In the genomic region with DNA sequence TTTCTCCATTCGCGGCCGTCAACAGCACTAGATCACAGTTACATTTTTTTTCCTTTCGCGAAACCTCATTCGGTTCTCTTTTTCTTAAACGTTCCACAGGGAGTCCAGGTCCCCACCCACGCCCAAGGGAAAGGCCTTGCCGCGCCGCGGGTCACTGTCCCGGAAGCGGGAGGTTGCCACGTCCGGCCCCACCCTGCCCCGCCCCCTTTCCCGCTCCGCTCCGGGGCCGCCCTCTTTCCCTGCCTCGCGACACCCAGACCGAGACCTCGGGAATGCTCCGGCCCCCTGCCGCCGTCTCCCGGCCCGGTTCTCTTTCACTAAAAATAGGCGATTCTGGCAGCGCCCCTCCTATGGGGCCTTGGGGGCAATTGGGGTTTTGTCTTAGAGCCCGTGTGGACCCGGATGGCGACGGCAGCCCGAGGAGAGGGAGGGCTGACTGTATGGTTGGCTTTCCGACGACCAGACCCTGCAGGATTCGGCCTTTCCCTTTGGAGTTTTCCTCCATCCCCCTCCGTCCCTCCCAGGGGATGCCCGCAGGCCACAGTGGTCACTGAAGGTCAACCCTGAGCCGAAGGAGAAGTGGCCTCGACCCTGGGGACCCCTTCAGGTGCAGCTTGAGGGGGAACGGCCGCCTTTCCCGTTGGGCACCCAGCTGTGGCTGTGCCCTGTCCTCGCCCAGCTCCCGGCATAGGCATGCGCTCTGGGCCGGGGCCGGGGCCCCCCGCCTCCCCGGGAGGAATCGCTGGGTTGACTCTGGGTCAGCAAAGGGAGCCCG, we compare ENCODE assay signal across 8 cellular contexts. TPM values are rescaled to one million over a fixed set of nuclear protein-coding genes. Genes with fewer than 3 reads are reported as not detected.
DNase-seq lines count a peak whose midpoint lies in the region; ATAC-seq and TF ChIP-seq lines count a peak whose summit lies in the region.

No MANE protein-coding gene starts in this region.

- H3K9me3 Mint-ChIP-seq in naive thymus-derived CD8-positive, alpha-beta T cell: no peaks in the 10 kb centered on the region
- no peaks in the 10 kb centered on the region for H3K9me3 Mint-ChIP-seq in stimulated activated naive CD8-positive, alpha-beta T cell treated with anti-CD3 and anti-CD28 coated beads, Interleukin-15, amount 100 ng/mL, for 72 hours

- H3K4me1 ChIP-seq in HUES64 (ENCODE audit: insufficient read depth, low read length) (peaks cover 23% of the 10 kb centered on the region; the same call in 1 of the 2 replicates), esophagus muscularis mucosa (peaks cover 66 to 84% (median 82%) of the 10 kb centered on the region in 4 donors)

- H3K36me3 ChIP-seq in HUES64 (ENCODE audit: insufficient read depth, low read length) (peaks cover 43% of the 10 kb centered on the region), esophagus muscularis mucosa (peaks cover 0 to 19% (median 8%) of the 10 kb centered on the region in 4 donors)

- peak; percentile 40 for ATAC-seq in GM19467 (IDR thresholded peaks at IDR 0.05; ENCODE audit: unreplicated experiment)
- ATAC-seq in naive thymus-derived CD8-positive, alpha-beta T cell: peak; percentile 11 to 28
- peak; percentile 48 for ATAC-seq in stimulated activated naive CD8-positive, alpha-beta T cell treated with anti-CD3 and anti-CD28 coated beads, Interleukin-15, amount 100 ng/mL, for 72 hours

- H3K36me3 Mint-ChIP-seq in naive thymus-derived CD8-positive, alpha-beta T cell: peaks cover 3 to 25% (median 6%) of the 10 kb centered on the region in 3 donors

- no peak for TF ChIP-seq POLR2A in esophagus muscularis mucosa (IDR thresholded peaks at IDR 0.05; ENCODE audit: low read depth)

- H3K9me3 ChIP-seq in HUES64 (ENCODE audit: insufficient read depth, low read depth, low read length) (no peaks in the 10 kb centered on the region), esophagus muscularis mucosa (no peaks in the 10 kb centered on the region)

- POLR2A ChIA-PET in naive thymus-derived CD8-positive, alpha-beta T cell (lab: Charles Lee): interaction anchor here (1.3 to 15.4 kb wide), 5 partner anchors 12 to 61 kb away, joined by 4 to 284 read pairs (median 87); a partner anchor contains a TSS

- TF ChIP-seq EP300 in esophagus muscularis mucosa (IDR thresholded peaks at IDR 0.05): no peak

- H3K4me1 Mint-ChIP-seq in naive thymus-derived CD8-positive, alpha-beta T cell: peaks cover 41 to 89% (median 81%) of the 10 kb centered on the region in 4 donors
- peaks cover 70% of the 10 kb centered on the region for H3K4me1 Mint-ChIP-seq in stimulated activated naive CD8-positive, alpha-beta T cell treated with anti-CD3 and anti-CD28 coated beads, Interleukin-15, amount 100 ng/mL, for 72 hours

- peak overlapping the region; percentile 94 to 99 (median 96) for H3K27ac Mint-ChIP-seq in naive thymus-derived CD8-positive, alpha-beta T cell
- peak overlapping the region; percentile 96 to 100 for H3K27ac Mint-ChIP-seq in stimulated activated naive CD8-positive, alpha-beta T cell treated with anti-CD3 and anti-CD28 coated beads, Interleukin-15, amount 100 ng/mL, for 72 hours

- intact Hi-C loops in esophagus muscularis mucosa (cut with DNase I): loop anchor here (1.0 kb wide), 1 partner anchor 23 kb away; a partner anchor contains a TSS

- no peaks in the 10 kb centered on the region for H3K27me3 Mint-ChIP-seq in naive thymus-derived CD8-positive, alpha-beta T cell
- no peaks in the 10 kb centered on the region for H3K27me3 Mint-ChIP-seq in stimulated activated naive CD8-positive, alpha-beta T cell treated with anti-CD3 and anti-CD28 coated beads, Interleukin-15, amount 100 ng/mL, for 72 hours

- H3K27ac ChIP-seq in HUES64 (ENCODE audit: low read depth, low read length) (peak overlapping the region; percentile 94), esophagus muscularis mucosa (replicated peaks in 1 of 4) (peak overlapping the region; percentile 92 to 97 (median 94))

- WGBS in HUES64: 0% methylated on average over 56 of the region's 56 CpGs
- WGBS in esophagus muscularis mucosa: under 1% methylated on average over 37 of the region's 56 CpGs

- TF ChIP-seq CTCF in esophagus muscularis mucosa (IDR thresholded peaks at IDR 0.05): peak; percentile 4 to 21 (median 4)

- peak overlapping the region; percentile 77 for H3K4me3 ChIP-seq in HUES64 (ENCODE audit: low read length)
- H3K4me3 ChIP-seq in esophagus muscularis mucosa: peak overlapping the region; percentile 62 to 82 (median 72)

- H3K27me3 ChIP-seq in HUES64 (ENCODE audit: insufficient read depth, low read length): no peaks in the 10 kb centered on the region
- no peaks in the 10 kb centered on the region for H3K27me3 ChIP-seq in esophagus muscularis mucosa

- peak; percentile 94 for DNase-seq in AG08395 (ENCODE audit: low spot score)
- peak; percentile 67 for DNase-seq in activated CD8-positive, alpha-beta memory T cell treated with anti-CD3 and anti-CD28 coated beads, Interleukin-2, amount 50 U/mL, for 4 hours
- peak; percentile 97 for DNase-seq in esophagus muscularis mucosa (ENCODE audit: extremely low spot score)
- DNase-seq in naive thymus-derived CD8-positive, alpha-beta T cell: peak; percentile 26 to 79 (median 65)
- DNase-seq in stimulated activated naive CD8-positive, alpha-beta T cell treated with anti-CD3 and anti-CD28 coated beads, Interleukin-15, amount 100 ng/mL, for 72 hours: peak; percentile 62 to 80
- DNase-seq in HUDEP-2 (lab: John Stamatoyannopoulos, UW; ENCODE audit: unreplicated experiment in 76 of 76): no peak

- peak overlapping the region; percentile 99 for H3K9ac ChIP-seq in HUES64 (ENCODE audit: low read depth, low read length)

- peak overlapping the region; percentile 88 to 99 (median 94) for H3K4me3 Mint-ChIP-seq in naive thymus-derived CD8-positive, alpha-beta T cell
- H3K4me3 Mint-ChIP-seq in stimulated activated naive CD8-positive, alpha-beta T cell treated with anti-CD3 and anti-CD28 coated beads, Interleukin-15, amount 100 ng/mL, for 72 hours: peak overlapping the region; percentile 98 to 99

RNA-seq across cellular contexts. Expression of a gene that starts 2.8 kb away (rescaled TPM):
- polyA plus RNA-seq in HUES64 (2013, experiment 1 of 2): 2,091 TPM
- 2,124 TPM for polyA plus RNA-seq in HUES64 (2013, experiment 2 of 2)
- total RNA-seq in esophagus muscularis mucosa: 1,000 to 10,000 TPM; 1,252 to 1,898 (median 1,625) TPM
- 1,000 to 10,000 TPM; 2,236 to 2,371 TPM for total RNA-seq in naive thymus-derived CD8-positive, alpha-beta T cell
- 1,000 to 10,000 TPM; 2,449 to 2,566 (median 2,565) TPM for polyA plus RNA-seq in naive thymus-derived CD8-positive, alpha-beta T cell

RNA-seq across cellular contexts. Expression of a gene that starts 14.5 kb away (rescaled TPM):
- polyA plus RNA-seq in HUES64 (2013, experiment 1 of 2): 2.7 TPM
- 3.6 TPM for polyA plus RNA-seq in HUES64 (2013, experiment 2 of 2)
- total RNA-seq in esophagus muscularis mucosa: 10 to 100 TPM; 10.3 to 21.9 (median 18.4) TPM
- total RNA-seq in naive thymus-derived CD8-positive, alpha-beta T cell: 10 to 100 TPM; 62.7 to 64.2 TPM
- polyA plus RNA-seq in naive thymus-derived CD8-positive, alpha-beta T cell: 10 to 100 TPM; 23.6 to 36.3 (median 32.8) TPM

RNA-seq across cellular contexts. Expression of a gene that starts 23.4 kb away (rescaled TPM):
- polyA plus RNA-seq in HUES64 (2013, experiment 1 of 2): 13.2 TPM
- 12.2 TPM for polyA plus RNA-seq in HUES64 (2013, experiment 2 of 2)
- total RNA-seq in esophagus muscularis mucosa: 10 to 100 TPM in 3 of 4 donors, 1 to 10 TPM in 1; 9.8 to 22.4 (median 18.2) TPM
- total RNA-seq in naive thymus-derived CD8-positive, alpha-beta T cell: 10 to 100 TPM; 33.3 to 40.7 TPM
- 1 to 10 TPM; 1.1 to 2.6 (median 1.6) TPM for polyA plus RNA-seq in naive thymus-derived CD8-positive, alpha-beta T cell

RNA-seq across cellular contexts. Expression of a gene that starts 41.5 kb away (rescaled TPM):
- polyA plus RNA-seq in HUES64 (2013, experiment 1 of 2): not detected
- 0.25 TPM for polyA plus RNA-seq in HUES64 (2013, experiment 2 of 2)
- total RNA-seq in esophagus muscularis mucosa: 1 to 10 TPM; 2.1 to 5.8 (median 3.4) TPM
- total RNA-seq in naive thymus-derived CD8-positive, alpha-beta T cell: 1 to 10 TPM; 3.7 to 4.2 TPM
- under 1 TPM in 1 of 3 donors, not detected in 2; 0.40 TPM for polyA plus RNA-seq in naive thymus-derived CD8-positive, alpha-beta T cell

Comparison
In these comparisons a context has a peak if more than half of its experiments do, and no peak if none do; other contexts are left out.
1. DNase-seq: peak in AG08395 (single experiment), activated CD8-positive, alpha-beta memory T cell treated with anti-CD3 and anti-CD28 coated beads, Interleukin-2, amount 50 U/mL, for 4 hours (single experiment), esophagus muscularis mucosa (single experiment), naive thymus-derived CD8-positive, alpha-beta T cell (10 of 10) and stimulated activated naive CD8-positive, alpha-beta T cell treated with anti-CD3 and anti-CD28 coated beads, Interleukin-15, amount 100 ng/mL, for 72 hours (2 of 2); none in HUDEP-2 (0 of 76).
2. Peak in every context shown above with its lines, with median percentiles within 50 percentile points of each other: ATAC-seq.